ENCODE assay signal across 15 cellular contexts in genomic region chr14:83757896-83758295, GRCh38.
DNase-seq lines count a peak whose midpoint lies in the region; ATAC-seq and TF ChIP-seq lines count a peak whose summit lies in the region.
"Had no signal": no experiment of that assay in that cellular context is flagged by ENCODE, and none has a peak within 500 bp of the region (broad histone marks: within the 10 kb centered on the region; RNA-seq: fewer than 3 reads in every experiment).

No MANE protein-coding gene starts in this region.

- TF ChIP-seq POLR2A in ovary (IDR thresholded peaks at IDR 0.05): no peak

- H3K27me3 ChIP-seq in brain microvascular endothelial cell (replicated peaks): no peaks in the 10 kb centered on the region
- H3K27me3 ChIP-seq in ovary: no peaks in the 10 kb centered on the region
- H3K27me3 ChIP-seq: BE2C had no signal

- no peaks in the 10 kb centered on the region for H3K9me3 ChIP-seq in ovary
- H3K9me3 ChIP-seq: BE2C had no signal

- no peaks in the 10 kb centered on the region for H3K36me3 ChIP-seq in brain microvascular endothelial cell (replicated peaks)
- no peaks in the 10 kb centered on the region for H3K36me3 ChIP-seq in ovary
- H3K36me3 ChIP-seq: BE2C had no signal

- intact Hi-C loops in ovary (cut with DNase I): no loop called here

- WGBS in ovary, 3 donors: 9 to 17% (median 13%) methylated on average over 3 of the region's 3 CpGs

- TF ChIP-seq CTCF in AG10803 (conservative IDR thresholded peaks at IDR 0.05; ENCODE audit: low read length) (no peak), brain microvascular endothelial cell (IDR thresholded peaks at IDR 0.05; ENCODE audit: low read depth, low read length, missing control alignments) (no peak), fibroblast of villous mesenchyme (IDR thresholded peaks at IDR 0.05; ENCODE audit: insufficient read depth, low read depth, low read length) (no peak), ovary (IDR thresholded peaks at IDR 0.05) (no peak)

- no peaks in the 10 kb centered on the region for H3K4me1 ChIP-seq in ovary (ENCODE audit: insufficient read depth)
- H3K4me1 ChIP-seq: BE2C had no signal

- DNase-seq in AG10803 (ENCODE audit: low read depth) (peak; percentile 37), HCEC 1CT (peak; percentile 58), brain microvascular endothelial cell (peak; percentile 18), fibroblast of villous mesenchyme (ENCODE audit: low read depth) (peak; percentile 78), ovary (no peak), NCI-H2081 treated with DMSO at 0.1 percent for 48 hours (lab: John Stamatoyannopoulos, UW) (no peak)
- DNase-seq: BE2C; CD8-positive, alpha-beta memory T cell; DND-41; GOT3; Kasumi-1; NCI-H1417; NCI-H446 had no signal

- ATAC-seq in HG03097 (IDR thresholded peaks at IDR 0.05; ENCODE audit: low FRiP score, unreplicated experiment) (no peak), GM21619 (IDR thresholded peaks at IDR 0.05; ENCODE audit: unreplicated experiment) (no peak)

- H3K4me3 ChIP-seq in AG10803 (ENCODE audit: low read length) (no peak overlapping the region), brain microvascular endothelial cell (ENCODE audit: low read depth, low read length) (no peak overlapping the region), fibroblast of villous mesenchyme (ENCODE audit: low read depth, low read length) (no peak overlapping the region), ovary (no peak overlapping the region)

- in situ Hi-C loops in brain microvascular endothelial cell (cut with HindIII; ENCODE audit: low pct_ligation_motif_present, low sequenced_read_pairs): no loop called here

- H3K27ac ChIP-seq in brain microvascular endothelial cell (no peak overlapping the region), ovary (no peak overlapping the region)

- no peak for TF ChIP-seq EP300 in ovary (IDR thresholded peaks at IDR 0.05)

Comparison
In these comparisons a context has a peak if more than half of its experiments do, and no peak if none do; other contexts are left out.
1. DNase-seq: peak in AG10803 (single experiment), HCEC 1CT (single experiment), brain microvascular endothelial cell (single experiment) and fibroblast of villous mesenchyme (single experiment); none in ovary (0 of 5) and NCI-H2081 treated with DMSO at 0.1 percent for 48 hours (single experiment).